8 cellular contexts compared by ENCODE assay signal in genomic region chr1:25895365-25895990, GRCh38. TPM values are rescaled to one million over a fixed set of nuclear protein-coding genes. Genes with fewer than 3 reads are reported as not detected.
DNase-seq lines count a peak whose midpoint lies in the region; ATAC-seq, FAIRE-seq and TF ChIP-seq lines count a peak whose summit lies in the region.

No MANE protein-coding gene starts in this region.

- H3K4me1 Mint-ChIP-seq in T-helper 17 cell = peaks cover 7% of the 10 kb centered on the region

- no peak overlapping the region for H3K4me3 ChIP-seq in uterus

- DNase-seq in GM12891 (ENCODE audit: insufficient read length, low spot score) = peak; percentile 91
- DNase-seq in NCI-H2029 (lab: John Stamatoyannopoulos, UW) = peak; percentile 69
- DNase-seq in T-helper 17 cell = peak; percentile 78 to 88 (median 82)
- DNase-seq in amniotic epithelial cell (ENCODE audit: low read depth) = peak; percentile 85
- DNase-seq in cardiac septum (ENCODE audit: low spot score) = peak; percentile 91
- DNase-seq in putamen (ENCODE audit: low spot score) = peak; percentile 92
- DNase-seq in uterus = peak; percentile 91 to 92

- intact Hi-C loops in cardiac septum (cut with DNase I) (loop anchor here (1.0 to 5.0 kb wide), 2 partner anchors 103 to 252 kb away; partner anchors contain the start of gene PAFAH2), uterus (cut with DNase I; ENCODE audit: low total_unique reads) (loop anchor here (2.0 kb wide), 1 partner anchor 103 kb away; the partner anchor contains the start of gene PAFAH2)

- no peaks in the 10 kb centered on the region for H3K36me3 Mint-ChIP-seq in T-helper 17 cell (ENCODE audit: low read depth)

- no peaks in the 10 kb centered on the region for H3K9me3 ChIP-seq in T-helper 17 cell (ENCODE audit: control insufficient read depth, low read length, poor library complexity, severe bottlenecking)
- H3K9me3 ChIP-seq in uterus = no peaks in the 10 kb centered on the region

- no peak overlapping the region for H3K4me3 Mint-ChIP-seq in T-helper 17 cell

- ATAC-seq in HG02943 (IDR thresholded peaks at IDR 0.05; ENCODE audit: low read depth, unreplicated experiment) (peak; percentile 93), T-helper 17 cell (peak; percentile 100)

- peaks cover 0 to 5% of the 10 kb centered on the region in 2 donors for H3K4me1 ChIP-seq in uterus

- peak; percentile 91 for FAIRE-seq in GM12891 (lab: Jason Lieb, UNC)

- H3K36me3 ChIP-seq in uterus = no peaks in the 10 kb centered on the region

- H3K27me3 Mint-ChIP-seq in T-helper 17 cell = no peaks in the 10 kb centered on the region

- TF ChIP-seq POLR2A in GM12891 (IDR thresholded peaks at IDR 0.05; ENCODE audit: low read depth, low read length) = no peak
- TF ChIP-seq POLR2A in uterus (IDR thresholded peaks at IDR 0.05) = no peak

- peak overlapping the region; percentile 66 for H3K27ac Mint-ChIP-seq in T-helper 17 cell

- H3K27ac ChIP-seq in uterus = peak overlapping the region; percentile 41 to 44

- peak; percentile 97 to 100 (median 98) for TF ChIP-seq CTCF in uterus (IDR thresholded peaks at IDR 0.05)

- H3K27me3 ChIP-seq in uterus = no peaks in the 10 kb centered on the region

TF ChIP-seq in GM12891, 5 proteins besides CTCF, POLR2A, EP300 and RAD21:
- TF ChIP-seq PAX5 (IDR thresholded peaks at IDR 0.05; ENCODE audit: insufficient read depth, low read length, severe bottlenecking) = no peak
- TF ChIP-seq SPI1 (IDR thresholded peaks at IDR 0.05; ENCODE audit: low read depth, low read length) = peak; percentile 48
TF ChIP-seq in GM12891: peak in this region for 1.

RNA-seq across cellular contexts. Expression of gene STMN1, which starts 10.7 kb away (rescaled TPM):
- polyA plus RNA-seq in GM12891 (2012; ENCODE audit: low read depth, missing spikeins) = 247 TPM
- total RNA-seq in T-helper 17 cell = 10 to 100 TPM in 1 of 2 donors, 1 to 10 TPM in 1; 9.3 to 13.8 TPM
- 55.4 TPM for total RNA-seq in cardiac septum
- total RNA-seq in uterus = 100 to 1,000 TPM in 1 of 4 donors, 10 to 100 TPM in 3; 34.6 to 100 (median 78.2) TPM

RNA-seq across cellular contexts. Expression of gene PAQR7, which starts 20.0 kb away (rescaled TPM):
- polyA plus RNA-seq in GM12891 (2012; ENCODE audit: low read depth, missing spikeins) = 7.8 TPM
- 1 to 10 TPM; 1.4 to 2.6 TPM for total RNA-seq in T-helper 17 cell
- 2.4 TPM for total RNA-seq in cardiac septum
- 10 to 100 TPM in 2 of 4 donors, 1 to 10 TPM in 2; 4.7 to 20.1 (median 9.9) TPM for total RNA-seq in uterus

RNA-seq across cellular contexts. Expression of gene AUNIP, which starts 36.2 kb away (rescaled TPM):
- polyA plus RNA-seq in GM12891 (2012; ENCODE audit: low read depth, missing spikeins) = 4.4 TPM
- total RNA-seq in T-helper 17 cell (under 1 TPM in 1 of 2 donors, not detected in 1; 0.31 TPM), cardiac septum (not detected), uterus (1 to 10 TPM in 1 of 4 donors, not detected in 3; 1.1 TPM)
